ENCODE assay signal across 13 cellular contexts in the genomic region with DNA sequence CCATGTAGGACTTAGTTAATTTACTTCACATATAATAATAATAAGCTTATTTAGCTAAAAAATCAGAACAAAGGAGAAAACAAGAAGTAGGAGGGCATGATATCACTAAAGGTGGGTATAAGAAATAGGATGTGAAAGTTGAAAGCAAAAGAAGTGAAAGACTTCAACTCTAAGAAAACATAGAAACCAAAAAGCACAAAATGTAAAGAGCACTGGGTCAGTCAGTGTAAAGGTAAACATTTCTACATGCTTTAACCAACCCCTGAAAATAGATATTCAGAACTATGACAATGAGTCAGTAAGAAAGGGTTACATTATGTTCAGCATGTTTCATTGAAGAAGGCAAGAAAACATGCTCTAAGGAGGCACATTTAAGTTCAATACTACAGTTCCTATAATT.
DNase-seq lines count a peak whose midpoint lies in the region; ATAC-seq and TF ChIP-seq lines count a peak whose summit lies in the region.
"Had no signal": no experiment of that assay in that cellular context is flagged by ENCODE, and none has a peak within 500 bp of the region (broad histone marks: within the 10 kb centered on the region; RNA-seq: fewer than 3 reads in every experiment).

No MANE protein-coding gene starts in this region.

- H3K27me3 Mint-ChIP-seq in naive thymus-derived CD8-positive, alpha-beta T cell: no peaks in the 10 kb centered on the region
- no peaks in the 10 kb centered on the region for H3K27me3 Mint-ChIP-seq in mesothelial cell of epicardium (ENCODE audit: low read depth)
- H3K27me3 Mint-ChIP-seq: activated naive CD8-positive, alpha-beta T cell treated with anti-CD3 and anti-CD28 coated beads for 36 hours; dendritic cell treated with granulocyte-macrophage colony-stimulating factor and Interleukin-4, amounts not matched to agents 40 ng/mL and 50 ng/mL, for 4 days had no signal

- DNase-seq in GM10248 (ENCODE audit: extremely low spot score) (peak; percentile 66), GDM1 (lab: John Stamatoyannopoulos, UW) (no peak), mesothelial cell of epicardium (ENCODE audit: low spot score in 2 of 2, unreplicated experiment in 2 of 2) (no peak), NCI-H146 treated with DMSO at 0.1 percent for 48 hours (lab: John Stamatoyannopoulos, UW; ENCODE audit: unreplicated experiment) (no peak)
- no peak for DNase-seq in naive thymus-derived CD8-positive, alpha-beta T cell
- DNase-seq: activated naive CD8-positive, alpha-beta T cell treated with anti-CD3 and anti-CD28 coated beads for 36 hours; gastrocnemius medialis; NCI-H524 treated with DMSO at 0.1 percent for 48 hours had no signal

- CTCF ChIA-PET in GM10248 (lab: Yijun Ruan, JAX): interaction anchor here (3.2 kb wide), 1 partner anchor 11 kb away, joined by 21 read pairs; no protein-coding TSS in a partner anchor

- no peaks in the 10 kb centered on the region for H3K9me3 Mint-ChIP-seq in naive thymus-derived CD8-positive, alpha-beta T cell
- H3K9me3 Mint-ChIP-seq in mesothelial cell of epicardium: no peaks in the 10 kb centered on the region
- H3K9me3 Mint-ChIP-seq: activated naive CD8-positive, alpha-beta T cell treated with anti-CD3 and anti-CD28 coated beads for 36 hours had no signal

- H3K4me3 Mint-ChIP-seq in naive thymus-derived CD8-positive, alpha-beta T cell: no peak overlapping the region
- H3K4me3 Mint-ChIP-seq in mesothelial cell of epicardium: no peak overlapping the region
- H3K4me3 Mint-ChIP-seq: activated naive CD8-positive, alpha-beta T cell treated with anti-CD3 and anti-CD28 coated beads for 36 hours; dendritic cell treated with granulocyte-macrophage colony-stimulating factor and Interleukin-4, amounts not matched to agents 40 ng/mL and 50 ng/mL, for 4 days had no signal

- ATAC-seq in GM19324 (IDR thresholded peaks at IDR 0.05; ENCODE audit: low FRiP score, unreplicated experiment) (peak; percentile 65), HG02610 (IDR thresholded peaks at IDR 0.05; ENCODE audit: unreplicated experiment) (peak; percentile 69), HG03354 (IDR thresholded peaks at IDR 0.05; ENCODE audit: poor library complexity, severe bottlenecking, unreplicated experiment) (peak; percentile 95)
- ATAC-seq in naive thymus-derived CD8-positive, alpha-beta T cell: no peak
- ATAC-seq: gastrocnemius medialis, left lobe of liver had no signal

- TF ChIP-seq CTCF in GM10248 (IDR thresholded peaks at IDR 0.05; ENCODE audit: control extremely low read depth, extremely low read depth, low read depth, missing control alignments) (no peak), mesothelial cell of epicardium (IDR thresholded peaks at IDR 0.05; ENCODE audit: unreplicated experiment) (no peak)

- POLR2A ChIA-PET in GM10248 (lab: Yijun Ruan, JAX): no interaction called here
- POLR2A ChIA-PET in naive thymus-derived CD8-positive, alpha-beta T cell (lab: Charles Lee): no interaction called here

- peaks cover 3 to 46% (median 31%) of the 10 kb centered on the region in 3 donors for H3K36me3 Mint-ChIP-seq in naive thymus-derived CD8-positive, alpha-beta T cell
- H3K36me3 Mint-ChIP-seq in mesothelial cell of epicardium: peaks cover 42% of the 10 kb centered on the region

- H3K27ac Mint-ChIP-seq in naive thymus-derived CD8-positive, alpha-beta T cell: no peak overlapping the region
- H3K27ac Mint-ChIP-seq in mesothelial cell of epicardium: no peak overlapping the region
- H3K27ac Mint-ChIP-seq: activated naive CD8-positive, alpha-beta T cell treated with anti-CD3 and anti-CD28 coated beads for 36 hours; dendritic cell treated with granulocyte-macrophage colony-stimulating factor and Interleukin-4, amounts not matched to agents 40 ng/mL and 50 ng/mL, for 4 days had no signal

- peaks cover 0 to 5% (median 0%) of the 10 kb centered on the region in 4 donors for H3K4me1 Mint-ChIP-seq in naive thymus-derived CD8-positive, alpha-beta T cell
- H3K4me1 Mint-ChIP-seq in mesothelial cell of epicardium: no peaks in the 10 kb centered on the region
- H3K4me1 Mint-ChIP-seq: activated naive CD8-positive, alpha-beta T cell treated with anti-CD3 and anti-CD28 coated beads for 36 hours had no signal

Comparison
In these comparisons a context has a peak if more than half of its experiments do, and no peak if none do; other contexts are left out.
1. ATAC-seq: peak in GM19324 (single experiment), HG02610 (single experiment) and HG03354 (single experiment); none in naive thymus-derived CD8-positive, alpha-beta T cell (0 of 2).